Comparison of ENCODE assay signal across 1 cellular context in genomic region chr6:56954389-56955170, GRCh38.
TF ChIP-seq lines count a peak whose summit lies in the region.

Gene BEND6 (plus strand): TSS chr6:56955107. CDS start chr6:56981811, 26,704 bp downstream.

TF ChIP-seq in K562, 482 proteins besides CTCF, POLR2A, EP300 and RAD21 (continued from another document and continues in another):
- TF ChIP-seq USF1 (CRISPR knock-in tag; IDR thresholded peaks at IDR 0.05) = no peak
- no peak for TF ChIP-seq SMAD1 (IDR thresholded peaks at IDR 0.05; ENCODE audit: low read depth, low read length, partially characterized antibody)
- TF ChIP-seq HSF4 (CRISPR knock-in tag; IDR thresholded peaks at IDR 0.05; ENCODE audit: borderline replicate concordance) = no peak
- TF ChIP-seq KDM4B (IDR thresholded peaks at IDR 0.05; ENCODE audit: borderline replicate concordance in 2 of 2, low read depth in 1 of 2) = no peak
- no peak for TF ChIP-seq ZNF398 (CRISPR knock-in tag; IDR thresholded peaks at IDR 0.05)
- peak; percentile 97 for TF ChIP-seq BACH1 (tag; IDR thresholded peaks at IDR 0.05)
- TF ChIP-seq NCOR1 (IDR thresholded peaks at IDR 0.05) = no peak
- TF ChIP-seq KDM1A (IDR thresholded peaks at IDR 0.05) = no peak
- no peak for TF ChIP-seq ELF2 (CRISPR knock-in tag; IDR thresholded peaks at IDR 0.05)
- TF ChIP-seq ZNF449 (CRISPR knock-in tag; IDR thresholded peaks at IDR 0.05) = no peak
- TF ChIP-seq ZNF589 (CRISPR knock-in tag; IDR thresholded peaks at IDR 0.05; ENCODE audit: low read depth) = no peak
- TF ChIP-seq ASH1L (IDR thresholded peaks at IDR 0.05; ENCODE audit: borderline replicate concordance, low read depth, partially characterized antibody) = no peak
- TF ChIP-seq ARHGAP35 (IDR thresholded peaks at IDR 0.05; ENCODE audit: partially characterized antibody) = no peak
- peak; percentile 23; the same call in 1 of the 2 replicates for TF ChIP-seq GMEB1 (CRISPR knock-in tag; IDR thresholded peaks at IDR 0.05)
- peak; percentile 36; the same call in 1 of the 2 replicates for TF ChIP-seq C11orf30 (IDR thresholded peaks at IDR 0.05; ENCODE audit: low read depth)
- no peak for TF ChIP-seq ETV1 (tag; conservative IDR thresholded peaks at IDR 0.05; ENCODE audit: low read depth)
- no peak for TF ChIP-seq ZNF24 (IDR thresholded peaks at IDR 0.05)
- TF ChIP-seq ATF1 (CRISPR knock-in tag; IDR thresholded peaks at IDR 0.05) = peak; percentile 53
- TF ChIP-seq ATF1 (tag; IDR thresholded peaks at IDR 0.05) = no peak
- peak; percentile 69 for TF ChIP-seq FOSL1 (tag; conservative IDR thresholded peaks at IDR 0.05)
- TF ChIP-seq THRA (IDR thresholded peaks at IDR 0.05) = no peak
- no peak for TF ChIP-seq TSC22D4 (tag; IDR thresholded peaks at IDR 0.05)
- no peak for TF ChIP-seq ZSCAN29 (IDR thresholded peaks at IDR 0.05)
- peak; percentile 93 for TF ChIP-seq NFE2 (IDR thresholded peaks at IDR 0.05; ENCODE audit: low read depth)
- no peak for TF ChIP-seq BMI1 (IDR thresholded peaks at IDR 0.05; ENCODE audit: low read length)
- no peak for TF ChIP-seq CBX5 (IDR thresholded peaks at IDR 0.05; ENCODE audit: borderline replicate concordance, low read depth)
- no peak for TF ChIP-seq CBX3 (IDR thresholded peaks at IDR 0.05; ENCODE audit: borderline replicate concordance in 1 of 2, low read length in 2 of 2)
- no peak for TF ChIP-seq TGIF2 (CRISPR knock-in tag; IDR thresholded peaks at IDR 0.05)
- TF ChIP-seq MED1 (CRISPR knock-in tag; IDR thresholded peaks at IDR 0.05; ENCODE audit: borderline replicate concordance) = no peak
- no peak for TF ChIP-seq SMAD3 (CRISPR knock-in tag; conservative IDR thresholded peaks at IDR 0.05)
- TF ChIP-seq NR2C2 (CRISPR knock-in tag; IDR thresholded peaks at IDR 0.05) = no peak
- 0 out of 2 replicates have a peak, but pooled peaks have one; percentile 23 for TF ChIP-seq NR2C2 (tag; IDR thresholded peaks at IDR 0.05)
- no peak for TF ChIP-seq ZNF644 (tag; IDR thresholded peaks at IDR 0.05; ENCODE audit: low read depth)
- TF ChIP-seq BRD4 (IDR thresholded peaks at IDR 0.05) = no peak
- no peak for TF ChIP-seq OTX1 (CRISPR knock-in tag; IDR thresholded peaks at IDR 0.05)
- TF ChIP-seq PHF8 (IDR thresholded peaks at IDR 0.05; ENCODE audit: borderline replicate concordance, low read length) = peak; percentile 70; the same call in 1 of the 2 replicates
- TF ChIP-seq ZBTB43 (CRISPR knock-in tag; IDR thresholded peaks at IDR 0.05) = no peak
- TF ChIP-seq RBFOX2 (IDR thresholded peaks at IDR 0.05; ENCODE audit: low read depth, low read length) = peak; percentile 70
- TF ChIP-seq ZNF407 (IDR thresholded peaks at IDR 0.05; ENCODE audit: low read depth) = no peak
- TF ChIP-seq HDAC2 (IDR thresholded peaks at IDR 0.05) = no peak
- TF ChIP-seq ZZZ3 (IDR thresholded peaks at IDR 0.05) = no peak
- TF ChIP-seq GATAD2B (IDR thresholded peaks at IDR 0.05; ENCODE audit: borderline replicate concordance) = peak; percentile 16; the same call in 1 of the 2 replicates
- TF ChIP-seq NFXL1 (CRISPR knock-in tag; IDR thresholded peaks at IDR 0.05) = no peak
- TF ChIP-seq ZBED1 (IDR thresholded peaks at IDR 0.05) = no peak
- no peak for TF ChIP-seq ZBTB11 (CRISPR knock-in tag; IDR thresholded peaks at IDR 0.05)
- TF ChIP-seq MEIS2 (IDR thresholded peaks at IDR 0.05; ENCODE audit: partially characterized antibody) = no peak
- 0 out of 2 replicates have a peak, but pooled peaks have one; percentile 1 for TF ChIP-seq CGGBP1 (CRISPR knock-in tag; IDR thresholded peaks at IDR 0.05)
- no peak for TF ChIP-seq ARID1B (IDR thresholded peaks at IDR 0.05)
- peak; percentile 67; the same call in 1 of the 2 replicates for TF ChIP-seq MAFK (IDR thresholded peaks at IDR 0.05; ENCODE audit: low read length)
- no peak for TF ChIP-seq HMGN3 (IDR thresholded peaks at IDR 0.05; ENCODE audit: borderline replicate concordance, extremely low read depth, insufficient read length, low read depth, low read length)
